ENCODE assay signal across 25 cellular contexts in the genomic region with DNA sequence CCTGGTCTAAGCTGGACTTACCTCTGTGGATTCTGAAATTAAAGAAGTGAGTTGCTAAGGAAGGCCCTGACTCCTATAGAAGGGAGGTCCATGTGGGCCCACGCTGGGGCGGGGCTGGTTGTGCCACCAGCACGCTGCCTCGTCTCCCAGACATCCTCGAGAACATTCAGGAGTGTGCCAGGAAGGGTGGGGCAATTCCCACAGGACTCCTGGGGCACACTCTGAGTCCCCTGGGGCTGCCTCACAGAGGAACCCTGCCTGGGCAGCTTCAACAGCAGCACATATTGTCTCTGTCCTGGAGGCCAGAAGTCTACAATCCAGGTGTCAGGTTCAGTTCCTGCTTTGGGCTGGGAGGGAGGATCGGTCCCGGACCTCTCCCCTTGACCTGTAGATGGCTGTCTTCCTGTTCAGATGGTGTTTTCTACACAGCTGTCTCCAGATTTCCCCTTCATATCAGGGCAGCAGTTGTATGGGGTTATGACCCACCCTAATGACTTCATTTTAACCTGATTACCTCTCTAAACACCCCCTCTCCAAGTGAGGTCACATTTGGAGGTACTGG. TPM values are rescaled to one million over a fixed set of nuclear protein-coding genes. Genes with fewer than 3 reads are reported as not detected.
DNase-seq lines count a peak whose midpoint lies in the region; ATAC-seq, FAIRE-seq and TF ChIP-seq lines count a peak whose summit lies in the region.
"Had no signal": no experiment of that assay in that cellular context is flagged by ENCODE, and none has a peak within 500 bp of the region (broad histone marks: within the 10 kb centered on the region; RNA-seq: fewer than 3 reads in every experiment).

No MANE protein-coding gene starts in this region.

- TF ChIP-seq RAD21 in K562 (CRISPR knock-in tag; conservative IDR thresholded peaks at IDR 0.05 in 1 of 2, IDR thresholded peaks at IDR 0.05 in 1 of 2), result peak in 1 of 2 experiments; percentile 12; a peak in 1 of 4 replicates

- no peak overlapping the region for H2AFZ ChIP-seq in K562 (ENCODE audit: low read depth, low read length)
- H2AFZ ChIP-seq in trophoblast cell (ENCODE audit: insufficient read depth, low read length, poor library complexity), result no peak overlapping the region

- H3K27ac Mint-ChIP-seq in IgD-negative memory B cell, result peak overlapping the region in 2 of 3 donors; percentile 31
- H3K27ac Mint-ChIP-seq: activated CD8-positive, alpha-beta T cell treated with anti-CD3 and anti-CD28 coated beads for 36 hours; activated naive CD4-positive, alpha-beta T cell treated with anti-CD3 and anti-CD28 coated beads, Interleukin-2, amount 50 U/mL, for 72 hours had no signal

- H3K18ac ChIP-seq in trophoblast cell (ENCODE audit: low read length), result no peak overlapping the region

- peak; percentile 51 for ATAC-seq in K562
- ATAC-seq: activated CD8-positive, alpha-beta T cell treated with anti-CD3 and anti-CD28 coated beads for 36 hours; activated naive CD4-positive, alpha-beta T cell treated with anti-CD3 and anti-CD28 coated beads, Interleukin-2, amount 50 U/mL, for 72 hours; gastroesophageal sphincter; naive thymus-derived CD8-positive, alpha-beta T cell had no signal

- H2BK5ac ChIP-seq in trophoblast cell (ENCODE audit: low read depth, low read length, poor library complexity), result no peak overlapping the region

- H3K4me1 ChIP-seq in K562 (replicated peaks in 1 of 2; ENCODE audit: control insufficient read depth in 2 of 2, insufficient read depth in 2 of 2, low read length in 2 of 2), result peaks cover 0 to 27% of the 10 kb centered on the region in 2 experiments; a peak in 4 of 5 replicates
- peaks cover 9 to 12% of the 10 kb centered on the region in 2 experiments for H3K4me1 ChIP-seq in trophoblast cell (ENCODE audit: control insufficient read depth in 1 of 2, insufficient read depth in 2 of 2, low read length in 2 of 2)
- H3K4me1 ChIP-seq: ascending aorta, gastroesophageal sphincter, Peyer's patch had no signal

- BruUV-seq in K562 (replicated peaks; lab: Mats Ljungman, UMichigan), result no TSS peak

- H3K9me3 ChIP-seq in K562 (replicated peaks; ENCODE audit: control insufficient read depth, insufficient read depth, low read depth, low read length) (no peaks in the 10 kb centered on the region), trophoblast cell (ENCODE audit: insufficient read depth, low read depth, low read length) (no peaks in the 10 kb centered on the region)
- H3K9me3 ChIP-seq: ascending aorta, esophagus muscularis mucosa, gastroesophageal sphincter, ovary, Peyer's patch, thoracic aorta had no signal

- no peak for FAIRE-seq in K562 (lab: Jason Lieb, UNC)

- peak overlapping the region; percentile 47 for H3K23ac ChIP-seq in trophoblast cell (ENCODE audit: low read length)

- no peak for TF ChIP-seq CTCF in C4-2B (conservative IDR thresholded peaks at IDR 0.05)
- peak in 1 of 3 experiments; percentile 1; a peak in 1 of 6 replicates for TF ChIP-seq CTCF in K562 (IDR thresholded peaks at IDR 0.05 in 2 of 3, conservative IDR thresholded peaks at IDR 0.05 in 1 of 3; ENCODE audit: insufficient read depth in 2 of 3, low read depth in 1 of 3, low read length in 3 of 3)

- TF ChIP-seq EP300 in K562 (IDR thresholded peaks at IDR 0.05; ENCODE audit: low read length), result no peak

- peaks cover 36% of the 10 kb centered on the region; the same call in 2 of the 3 replicates for H3K36me3 ChIP-seq in K562 (ENCODE audit: control insufficient read depth, insufficient read depth, low read length)
- peaks cover 42 to 46% of the 10 kb centered on the region in 2 experiments for H3K36me3 ChIP-seq in trophoblast cell (ENCODE audit: control insufficient read depth in 1 of 2, insufficient read depth in 2 of 2, low read length in 2 of 2)
- H3K36me3 ChIP-seq: ovary had no signal

- DNase-seq in K562 (ENCODE audit: extremely low read depth in 1 of 4, low spot score in 3 of 4), result no peak
- DNase-seq in trophoblast cell, result no peak
- no peak for DNase-seq in medulla oblongata (ENCODE audit: extremely low spot score)
- DNase-seq in KG1 (lab: John Stamatoyannopoulos, UW), result no peak
- DNase-seq in T-helper 2 cell, result no peak
- DNase-seq: activated CD8-positive, alpha-beta T cell treated with anti-CD3 and anti-CD28 coated beads for 36 hours; CD8-positive, alpha-beta memory T cell; cerebellar nuclear complex; DMS79 treated with DMSO at 0.1 percent for 48 hours; HCEC 1CT; kidney glomerular epithelial cell; naive thymus-derived CD8-positive, alpha-beta T cell; NCI-H2081 treated with DMSO at 0.1 percent for 48 hours; Peyer's patch; WERI-Rb-1 had no signal

- no peak overlapping the region for H2AK5ac ChIP-seq in trophoblast cell (ENCODE audit: low read length)

- no peak overlapping the region for H3K4ac ChIP-seq in trophoblast cell (ENCODE audit: low read depth, low read length)

- peak overlapping the region in 1 of 4 donors; percentile 72 for H3K4me3 Mint-ChIP-seq in IgD-negative memory B cell
- H3K4me3 Mint-ChIP-seq: activated CD8-positive, alpha-beta T cell treated with anti-CD3 and anti-CD28 coated beads for 36 hours; CD8-positive, alpha-beta memory T cell; naive thymus-derived CD8-positive, alpha-beta T cell had no signal

- H4K12ac ChIP-seq in trophoblast cell (ENCODE audit: low read depth, low read length), result no peak overlapping the region

- intact Hi-C loops in K562 (cut with micrococcal nuclease), result no loop called here

- H3K14ac ChIP-seq in trophoblast cell (ENCODE audit: low read length), result no peak overlapping the region

- H3K9me3 Mint-ChIP-seq in IgD-negative memory B cell, result no peaks in the 10 kb centered on the region
- H3K9me3 Mint-ChIP-seq: activated CD8-positive, alpha-beta T cell treated with anti-CD3 and anti-CD28 coated beads for 36 hours; activated naive CD4-positive, alpha-beta T cell treated with anti-CD3 and anti-CD28 coated beads, Interleukin-2, amount 50 U/mL, for 72 hours; CD8-positive, alpha-beta memory T cell; naive thymus-derived CD8-positive, alpha-beta T cell had no signal

- no peak overlapping the region for H2BK12ac ChIP-seq in trophoblast cell (ENCODE audit: low read length)

- no peaks in the 10 kb centered on the region for H3K9me1 ChIP-seq in K562 (ENCODE audit: control insufficient read depth, insufficient read depth, low read length)

- H3K27me3 ChIP-seq in K562 (ENCODE audit: control insufficient read depth in 2 of 2, insufficient read depth in 2 of 2, low read length in 2 of 2), result peaks cover 0 to 11% of the 10 kb centered on the region in 2 experiments; a peak in 1 of 5 replicates
- no peaks in the 10 kb centered on the region for H3K27me3 ChIP-seq in trophoblast cell (ENCODE audit: insufficient read depth, low read length)
- H3K27me3 ChIP-seq: ascending aorta, ovary, Peyer's patch had no signal

- POLR2A ChIA-PET in K562 (lab: Yijun Ruan, JAX), result interaction anchor here (1.0 to 1.3 kb wide), 3 partner anchors 10 to 14 kb away, joined by 3 to 4 read pairs (median 3); no protein-coding TSS in a partner anchor

- H3K4me2 ChIP-seq in K562 (ENCODE audit: insufficient read depth, low read length), result no peak overlapping the region
- H3K4me2 ChIP-seq in trophoblast cell (ENCODE audit: low read length), result no peak overlapping the region
- H3K4me2 ChIP-seq: KMS-11 had no signal

- no peak overlapping the region for H4K91ac ChIP-seq in trophoblast cell (ENCODE audit: low read depth, low read length)

- H3K36me3 Mint-ChIP-seq in IgD-negative memory B cell, result peaks cover 2% of the 10 kb centered on the region
- H3K36me3 Mint-ChIP-seq: activated naive CD4-positive, alpha-beta T cell treated with anti-CD3 and anti-CD28 coated beads, Interleukin-2, amount 50 U/mL, for 72 hours had no signal

- H3K4me3 ChIP-seq in K562 (no peak overlapping the region), trophoblast cell (ENCODE audit: low read depth, low read length) (no peak overlapping the region)
- H3K4me3 ChIP-seq: ascending aorta, esophagus muscularis mucosa, gastroesophageal sphincter, ovary, Peyer's patch, thoracic aorta had no signal

- H3K9ac ChIP-seq in K562 (ENCODE audit: insufficient read depth in 1 of 2, low read depth in 2 of 2, low read length in 2 of 2), result peak overlapping the region in 1 of 2 experiments; percentile 9; a peak in 1 of 4 replicates
- no peak overlapping the region for H3K9ac ChIP-seq in trophoblast cell (ENCODE audit: low read length)
- H3K9ac ChIP-seq: KMS-11 had no signal

- WGBS in K562 (ENCODE audit: insufficient coverage, low coverage, missing lambda C conversion rate), result 58% methylated on average over 7 of the region's 7 CpGs
- WGBS in trophoblast cell (ENCODE audit: extremely low coverage, insufficient coverage, insufficient read length), result no CpG with 5 or more reads among the region's 7 CpGs

- H3K27me3 Mint-ChIP-seq in IgD-negative memory B cell, result peaks cover under 1% of the 10 kb centered on the region

- no peak for TF ChIP-seq POLR2A in K562 (conservative IDR thresholded peaks at IDR 0.05)

- peaks cover 17% of the 10 kb centered on the region; the same call in 1 of the 2 replicates for H4K20me1 ChIP-seq in K562 (replicated peaks; ENCODE audit: control insufficient read depth, insufficient read depth, low read length)

- no peak overlapping the region for H4K8ac ChIP-seq in trophoblast cell (ENCODE audit: low read depth, low read length)

- H2BK120ac ChIP-seq in trophoblast cell (ENCODE audit: insufficient read depth, low read length, poor library complexity), result no peak overlapping the region

- H3K27ac ChIP-seq in C4-2B (peak overlapping the region; percentile 33), K562 (ENCODE audit: extremely low read depth, low read depth, low read length) (no peak overlapping the region), trophoblast cell (ENCODE audit: low read depth, low read length) (no peak overlapping the region)
- H3K27ac ChIP-seq: ascending aorta, esophagus muscularis mucosa, gastroesophageal sphincter, KMS-11, ovary, Peyer's patch, thoracic aorta, WERI-Rb-1 had no signal

- CTCF ChIA-PET in K562 (lab: Yijun Ruan, JAX; ENCODE audit: low intra/inter-chr PET ratio), result interaction anchor here (0.8 to 0.9 kb wide), 2 partner anchors 41 to 53 kb away, joined by 3 read pairs; no protein-coding TSS in a partner anchor

- H3K79me1 ChIP-seq in trophoblast cell (ENCODE audit: low read length), result no peaks in the 10 kb centered on the region

- in situ Hi-C loops in K562 (cut with MboI), result no loop called here

- H3K4me1 Mint-ChIP-seq in IgD-negative memory B cell, result peaks cover 8% of the 10 kb centered on the region in 3 donors
- H3K4me1 Mint-ChIP-seq: CD8-positive, alpha-beta memory T cell had no signal

- H3K79me2 ChIP-seq in K562 (ENCODE audit: control insufficient read depth, insufficient read depth, low read length), result no peaks in the 10 kb centered on the region
- no peaks in the 10 kb centered on the region for H3K79me2 ChIP-seq in trophoblast cell (ENCODE audit: control insufficient read depth, insufficient read depth, low read length, poor library complexity)

RNA-seq across cellular contexts. Expression of a gene that starts 38.8 kb away (rescaled TPM):
- not detected for polyA plus RNA-seq in IgD-negative memory B cell
- total RNA-seq in K562 (2011; cell fraction: chromatin; rRNA removed; ENCODE audit: low replicate concordance), result 3.6 and 10.3 TPM in 2 replicates
- 7.6 and 11.7 TPM in 2 replicates for total RNA-seq in K562 (2011; cell fraction: nucleolus; rRNA removed)
- 5.1 and 5.6 TPM in 2 replicates for total RNA-seq in K562 (2011; cell fraction: nucleoplasm; rRNA removed)
- 2.8 and 4.6 TPM in 2 replicates for total RNA-seq in K562 (2014; rRNA removed)
- total RNA-seq in K562 (2014; rRNA removed; fragmentation: Illumina TruSeq; extraction: Trizol), result 0.80 and 1.3 TPM in 2 replicates
- total RNA-seq in K562 (2015; rRNA removed; fragmentation: Illumina TruSeq; extraction: Trizol), result 1.6 and 2.0 TPM in 2 replicates
- 14.2 and 16.2 TPM in 2 replicates for total RNA-seq in K562 (2021)
- polyA plus RNA-seq in K562 (2011; rRNA removed), result 2.4 and 3.9 TPM in 2 replicates
- polyA plus RNA-seq in K562 (2011; cell fraction: cytosol; rRNA removed), result 3.2 and 8.5 TPM in 2 replicates
- 17.0 and 31.8 TPM in 2 replicates for polyA plus RNA-seq in K562 (2011; cell fraction: nucleus; rRNA removed)
- polyA plus RNA-seq in K562 (2012), result 15.3 and 17.0 TPM in 2 replicates
- 1.7 and 3.2 TPM in 2 replicates for polyA plus RNA-seq in K562 (2014; fragmentation: Illumina TruSeq; extraction: Trizol)
- under 1 TPM; 0.32 to 0.42 TPM for polyA plus RNA-seq in K562 (2014; fragmentation: Nextera tagmentation; extraction: Ambion mirVana)
- polyA plus RNA-seq in K562 (2014; rRNA removed), result 6.6 and 8.3 TPM in 2 replicates
- 0.60 and 1.1 TPM in 2 replicates for polyA minus RNA-seq in K562 (2011; rRNA and poly(A)+ RNA removed)
- polyA minus RNA-seq in K562 (2011; cell fraction: cytosol; rRNA and poly(A)+ RNA removed), result 7.6 and 15.2 TPM in 2 replicates
- polyA minus RNA-seq in K562 (2011; cell fraction: nucleus; rRNA and poly(A)+ RNA removed), result 3.4 and 4.0 TPM in 2 replicates
- 0.72 and 1.0 TPM in 2 replicates for polyA plus RNA-seq in trophoblast cell (2013)
- total RNA-seq: T-helper 2 cell treated with Interferon-gamma antibody and Interleukin-4, amounts not matched to agents 100 ng/mL and 5 ng/mL, for 36 hours had no signal
